In the genomic region with DNA sequence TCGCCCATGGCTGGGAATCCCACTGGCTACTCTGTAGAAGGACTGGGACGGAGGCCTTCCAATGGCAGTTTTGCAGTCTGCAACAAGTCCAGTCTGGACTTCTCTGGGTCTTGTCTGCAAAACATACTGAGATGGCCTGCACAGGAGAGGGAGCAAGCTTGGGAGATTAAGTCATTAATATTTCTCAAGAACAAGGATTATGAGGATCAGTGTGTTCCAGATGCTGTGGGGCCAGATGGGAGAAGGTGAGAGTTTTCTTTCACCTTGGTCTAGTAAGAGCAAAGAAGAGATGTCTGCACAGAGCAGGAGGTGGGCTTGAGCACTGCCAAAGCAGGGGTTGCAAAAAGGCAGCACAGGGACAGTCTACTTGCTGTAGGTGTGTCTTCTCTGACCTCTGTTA, we compare ENCODE assay signal across 18 cellular contexts. TPM values are rescaled to one million over a fixed set of nuclear protein-coding genes. Genes with fewer than 3 reads are reported as not detected.
DNase-seq lines count a peak whose midpoint lies in the region; ATAC-seq, FAIRE-seq and TF ChIP-seq lines count a peak whose summit lies in the region.
"Had no signal": no experiment of that assay in that cellular context is flagged by ENCODE, and none has a peak within 500 bp of the region (broad histone marks: within the 10 kb centered on the region; RNA-seq: fewer than 3 reads in every experiment).

PDE6A (minus strand) TSS at position 128 of the 400 bp plus-strand sequence; CDS start at position 8, 120 bp downstream.

- H3K27ac Mint-ChIP-seq in mesothelial cell of epicardium (peak within 1 kb of the TSS; percentile 22), glutamatergic neuron (ENCODE audit: unreplicated experiment) (no peak within 1 kb of the TSS)

- H3K4me1 Mint-ChIP-seq in mesothelial cell of epicardium (peaks cover 45% of the 10 kb centered on the region), glutamatergic neuron (ENCODE audit: low read depth, unreplicated experiment) (peaks cover 5% of the 10 kb centered on the region)

- no peak for ATAC-seq in GM18870 (IDR thresholded peaks at IDR 0.05; ENCODE audit: unreplicated experiment)

- peak within 1 kb of the TSS; percentile 41; the same call in 1 of the 2 replicates for H3K27ac ChIP-seq in C4-2B
- H3K27ac ChIP-seq: SK-N-MC had no signal

- TF ChIP-seq POLR2A in H54 (IDR thresholded peaks at IDR 0.05; ENCODE audit: low read depth, low read length): no peak

- DNase-seq in NCI-H524 treated with DMSO at 0.1 percent for 48 hours (lab: John Stamatoyannopoulos, UW) (peak; percentile 95), amniotic epithelial cell (ENCODE audit: low read depth) (peak; percentile 77), mesothelial cell of epicardium (ENCODE audit: low spot score in 2 of 2, unreplicated experiment in 2 of 2) (no peak), H54 (ENCODE audit: insufficient read length, low spot score) (no peak), SHP77 treated with DMSO at 0.1 percent for 48 hours (lab: John Stamatoyannopoulos, UW) (no peak), glutamatergic neuron (no peak)
- DNase-seq: DND-41, GDM1, NCI-H1417, NCI-H2029, NCI-H2171 treated with DMSO at 0.1 percent for 48 hours, NCI-H510A had no signal

- no peak within 1 kb of the TSS for H3K4me3 Mint-ChIP-seq in mesothelial cell of epicardium
- H3K4me3 Mint-ChIP-seq in glutamatergic neuron (ENCODE audit: unreplicated experiment): no peak within 1 kb of the TSS

- no peak for FAIRE-seq in H54 (lab: Jason Lieb, UNC)
- FAIRE-seq: A204.1, H1 had no signal

- H3K9me3 Mint-ChIP-seq in mesothelial cell of epicardium: no peaks in the 10 kb centered on the region
- peaks cover 2% of the 10 kb centered on the region for H3K9me3 Mint-ChIP-seq in glutamatergic neuron (ENCODE audit: unreplicated experiment)

- TF ChIP-seq CTCF in C4-2B (conservative IDR thresholded peaks at IDR 0.05) (no peak), mesothelial cell of epicardium (IDR thresholded peaks at IDR 0.05; ENCODE audit: unreplicated experiment) (no peak), glutamatergic neuron (IDR thresholded peaks at IDR 0.05; ENCODE audit: partially characterized antibody, unreplicated experiment) (no peak)

- H3K27me3 Mint-ChIP-seq in mesothelial cell of epicardium (ENCODE audit: low read depth): no peaks in the 10 kb centered on the region
- peaks cover 2% of the 10 kb centered on the region for H3K27me3 Mint-ChIP-seq in glutamatergic neuron (ENCODE audit: unreplicated experiment)

- H3K36me3 Mint-ChIP-seq in mesothelial cell of epicardium (no peaks in the 10 kb centered on the region), glutamatergic neuron (ENCODE audit: unreplicated experiment) (no peaks in the 10 kb centered on the region)

RNA-seq across cellular contexts. Expression of gene PDE6A, which starts in this region (rescaled TPM):
- 0.18 to 0.38 TPM (median 0.29 TPM) in 3 replicates for total RNA-seq in mesothelial cell of epicardium
- not detected for total RNA-seq in glutamatergic neuron (ENCODE audit: unreplicated experiment)
- total RNA-seq: H1, OCI-LY7 had no signal

Comparison
In these comparisons a context has a peak if more than half of its experiments do, and no peak if none do; other contexts are left out.
1. DNase-seq: peak in NCI-H524 treated with DMSO at 0.1 percent for 48 hours (single experiment) and amniotic epithelial cell (single experiment); none in mesothelial cell of epicardium (0 of 2), H54 (single experiment), SHP77 treated with DMSO at 0.1 percent for 48 hours (single experiment) and glutamatergic neuron (single experiment).